Comparison of ENCODE assay signal across 7 cellular contexts in genomic region chr4:65738134-65738533, GRCh38.
"Had no signal": no experiment of that assay in that cellular context is flagged by ENCODE, and none has a peak within 500 bp of the region (broad histone marks: within the 10 kb centered on the region; RNA-seq: fewer than 3 reads in every experiment).

No MANE protein-coding gene starts in this region.

- H3K27me3 Mint-ChIP-seq: IgD-negative memory B cell had no signal

- H3K4me3 ChIP-seq: HAP-1 had no signal

- H3K27ac Mint-ChIP-seq: HFFc6, IgD-negative memory B cell had no signal

- H3K36me3 Mint-ChIP-seq: IgD-negative memory B cell had no signal

- H3K4me1 Mint-ChIP-seq: IgD-negative memory B cell had no signal

- DNase-seq: GOT3, H7, HFFc6, KBM-7 had no signal

- H3K36me3 ChIP-seq: HAP-1 had no signal

- H3K9me3 ChIP-seq: HAP-1 had no signal

- H3K4me1 ChIP-seq: HAP-1 had no signal

- ATAC-seq: HCT116 had no signal

- H3K4me3 Mint-ChIP-seq: HFFc6, IgD-negative memory B cell had no signal
